In the genomic region with DNA sequence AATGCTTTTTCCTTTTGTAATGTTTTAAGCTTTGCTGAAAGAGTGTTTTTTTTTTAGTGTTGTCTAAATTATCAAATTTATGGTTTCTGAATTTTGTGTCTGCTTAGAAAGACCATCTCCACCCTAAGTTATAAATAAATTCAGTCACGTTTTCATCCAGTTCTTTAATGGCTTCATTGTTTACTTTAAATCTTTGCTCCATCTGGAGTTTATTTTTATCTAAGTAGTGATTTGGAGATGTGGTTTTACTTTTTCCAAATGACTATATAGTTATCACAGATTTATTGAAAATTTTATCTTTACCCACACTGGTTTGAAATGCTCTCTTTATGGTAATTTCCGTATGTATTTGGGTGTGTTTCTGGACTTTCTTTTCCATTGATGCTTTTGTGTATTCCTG, we compare ENCODE assay signal across 13 cellular contexts.
DNase-seq lines count a peak whose midpoint lies in the region; ATAC-seq and TF ChIP-seq lines count a peak whose summit lies in the region.
"Had no signal": no experiment of that assay in that cellular context is flagged by ENCODE, and none has a peak within 500 bp of the region (broad histone marks: within the 10 kb centered on the region; RNA-seq: fewer than 3 reads in every experiment).

No MANE protein-coding gene starts in this region.

- H3K27me3 Mint-ChIP-seq in chondrocyte (ENCODE audit: low read depth) (no peaks in the 10 kb centered on the region), nephron (ENCODE audit: low read depth) (peaks cover 11% of the 10 kb centered on the region), mesothelial cell of epicardium (ENCODE audit: low read depth) (no peaks in the 10 kb centered on the region)
- H3K27me3 Mint-ChIP-seq in stimulated activated naive B cell treated with anti-CD40 and anti-IgM and Interleukin-4, amounts not matched to agents 10 μg/mL and 1 μg/mL and 100 μg/mL, for 72 hours: peaks cover 0 to 6% of the 10 kb centered on the region in 2 donors
- H3K27me3 Mint-ChIP-seq: T-cell had no signal

- H3K4me3 Mint-ChIP-seq in chondrocyte (ENCODE audit: unreplicated experiment) (no peak overlapping the region), nephron (no peak overlapping the region), mesothelial cell of epicardium (no peak overlapping the region)
- no peak overlapping the region for H3K4me3 Mint-ChIP-seq in stimulated activated naive B cell treated with anti-CD40 and anti-IgM and Interleukin-4, amounts not matched to agents 10 μg/mL and 1 μg/mL and 100 μg/mL, for 72 hours
- H3K4me3 Mint-ChIP-seq: CD8-positive, alpha-beta T cell; T-cell had no signal

- H3K27ac Mint-ChIP-seq in chondrocyte (ENCODE audit: unreplicated experiment) (no peak overlapping the region), nephron (peak overlapping the region in 2 of 3 experiments; percentile 6 to 7), mesothelial cell of epicardium (no peak overlapping the region)
- no peak overlapping the region for H3K27ac Mint-ChIP-seq in stimulated activated naive B cell treated with anti-CD40 and anti-IgM and Interleukin-4, amounts not matched to agents 10 μg/mL and 1 μg/mL and 100 μg/mL, for 72 hours
- H3K27ac Mint-ChIP-seq: CD8-positive, alpha-beta T cell; T-cell had no signal

- H3K9me3 Mint-ChIP-seq in chondrocyte (ENCODE audit: low read depth) (no peaks in the 10 kb centered on the region), nephron (no peaks in the 10 kb centered on the region), mesothelial cell of epicardium (no peaks in the 10 kb centered on the region)
- H3K9me3 Mint-ChIP-seq in stimulated activated naive B cell treated with anti-CD40 and anti-IgM and Interleukin-4, amounts not matched to agents 10 μg/mL and 1 μg/mL and 100 μg/mL, for 72 hours: peaks cover 0 to 2% of the 10 kb centered on the region in 2 donors

- H3K4me1 Mint-ChIP-seq in chondrocyte (ENCODE audit: low read depth) (peaks cover 16% of the 10 kb centered on the region), nephron (peaks cover 40% of the 10 kb centered on the region), mesothelial cell of epicardium (peaks cover 27% of the 10 kb centered on the region)
- H3K4me1 Mint-ChIP-seq in stimulated activated naive B cell treated with anti-CD40 and anti-IgM and Interleukin-4, amounts not matched to agents 10 μg/mL and 1 μg/mL and 100 μg/mL, for 72 hours: no peaks in the 10 kb centered on the region
- H3K4me1 Mint-ChIP-seq: T-cell had no signal

- TF ChIP-seq CTCF in chondrocyte (IDR thresholded peaks at IDR 0.05) (peak; percentile 7), nephron (IDR thresholded peaks at IDR 0.05; ENCODE audit: unreplicated experiment in 3 of 3) (no peak), mesothelial cell of epicardium (IDR thresholded peaks at IDR 0.05; ENCODE audit: unreplicated experiment) (no peak)

- intact Hi-C loops in head of caudate nucleus (cut with DNase I): no loop called here

- POLR2A ChIA-PET in HEK293T (lab: Yijun Ruan, JAX): interaction anchor here (1.8 kb wide), 1 partner anchor 86 kb away, joined by 4 read pairs; no protein-coding TSS in a partner anchor

- CTCF ChIA-PET in HEK293T (lab: Yijun Ruan, JAX): no interaction called here

- ATAC-seq in stimulated activated naive B cell treated with anti-CD40 and anti-IgM and Interleukin-4, amounts not matched to agents 10 μg/mL and 1 μg/mL and 100 μg/mL, for 72 hours (replicated peaks): no peak
- ATAC-seq: CD8-positive, alpha-beta T cell; K562; T-cell had no signal

- no peaks in the 10 kb centered on the region for H3K36me3 Mint-ChIP-seq in chondrocyte (ENCODE audit: low read depth)
- H3K36me3 Mint-ChIP-seq in nephron (ENCODE audit: low read depth): no peaks in the 10 kb centered on the region
- no peaks in the 10 kb centered on the region for H3K36me3 Mint-ChIP-seq in mesothelial cell of epicardium
- H3K36me3 Mint-ChIP-seq in stimulated activated naive B cell treated with anti-CD40 and anti-IgM and Interleukin-4, amounts not matched to agents 10 μg/mL and 1 μg/mL and 100 μg/mL, for 72 hours: no peaks in the 10 kb centered on the region
- H3K36me3 Mint-ChIP-seq: CD8-positive, alpha-beta T cell; T-cell had no signal

- peak; percentile 41 for DNase-seq in DMS 273 (lab: John Stamatoyannopoulos, UW; ENCODE audit: unreplicated experiment)
- DNase-seq in DMS 273 treated with DMSO at 0.1 percent for 48 hours (lab: John Stamatoyannopoulos, UW): no peak
- no peak for DNase-seq in HEK293T (ENCODE audit: extremely low spot score)
- no peak for DNase-seq in chondrocyte (ENCODE audit: low spot score)
- DNase-seq in head of caudate nucleus: no peak
- DNase-seq in mesothelial cell of epicardium (ENCODE audit: low spot score in 2 of 2, unreplicated experiment in 2 of 2): no peak
- no peak for DNase-seq in stimulated activated naive B cell treated with anti-CD40 and anti-IgM and Interleukin-4, amounts not matched to agents 10 μg/mL and 1 μg/mL and 100 μg/mL, for 72 hours
- DNase-seq: CD8-positive, alpha-beta T cell; H7; NCI-H146; T-cell had no signal

TF ChIP-seq in HEK293T, 16 proteins besides CTCF, POLR2A, EP300 and RAD21:
- no peak for TF ChIP-seq TARDBP (IDR thresholded peaks at IDR 0.05)
- TF ChIP-seq BHLHE40 (IDR thresholded peaks at IDR 0.05; ENCODE audit: borderline replicate concordance): 0 out of 2 replicates have a peak, but pooled peaks have one; percentile 38

Comparison
In these comparisons a context has a peak if more than half of its experiments do, and no peak if none do; other contexts are left out.
1. H3K27ac Mint-ChIP-seq: peak in nephron (2 of 3); none in chondrocyte (single experiment), mesothelial cell of epicardium (single experiment) and stimulated activated naive B cell treated with anti-CD40 and anti-IgM and Interleukin-4, amounts not matched to agents 10 μg/mL and 1 μg/mL and 100 μg/mL, for 72 hours (single experiment).